Comparison of ENCODE assay signal across 8 cellular contexts in the genomic region with DNA sequence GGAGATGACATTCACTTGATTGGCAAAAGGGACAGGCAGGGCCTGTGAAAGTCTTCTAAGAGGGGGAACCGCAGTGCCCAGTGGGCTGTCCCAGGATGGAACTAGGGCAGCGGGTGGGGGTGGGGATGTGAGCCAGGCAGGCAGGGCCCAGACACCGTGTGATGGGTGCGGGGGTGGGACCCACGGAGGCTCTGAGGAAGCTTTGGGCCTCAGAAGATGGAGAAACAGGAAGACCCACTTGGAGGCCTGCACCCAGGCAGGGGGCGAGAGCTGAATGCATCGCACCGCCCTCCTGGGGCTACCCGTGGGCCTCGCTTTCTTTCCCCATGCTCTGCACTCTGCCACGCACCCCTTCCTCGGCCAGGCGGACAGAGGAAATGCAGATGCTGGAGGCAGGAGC. TPM values are rescaled to one million over a fixed set of nuclear protein-coding genes. Genes with fewer than 3 reads are reported as not detected.
DNase-seq lines count a peak whose midpoint lies in the region; ATAC-seq and TF ChIP-seq lines count a peak whose summit lies in the region.

No MANE protein-coding gene starts in this region.

- intact Hi-C loops in activated CD4-positive, alpha-beta T cell treated with anti-CD3 and anti-CD28 coated beads for 36 hours (cut with DNase I, micrococcal nuclease) = loop anchor here (1.0 to 2.0 kb wide), 5 partner anchors 33 to 229 kb away; partner anchors contain the start of genes ACAD9 (in 1 of the 2) and RPN1 (in 1 of the 2)
- intact Hi-C loops in activated CD4-positive, alpha-beta memory T cell treated with anti-CD3 and anti-CD28 coated beads for 36 hours (cut with micrococcal nuclease) = loop anchor here (1.0 to 5.0 kb wide), 4 partner anchors 44 to 228 kb away; no protein-coding TSS in a partner anchor
- intact Hi-C loops in left lung (cut with DNase I) = loop anchor here in 1 of 2 donors (10.0 kb wide), 1 partner anchor 162 kb away; no protein-coding TSS in a partner anchor

- no peaks in the 10 kb centered on the region for H3K36me3 Mint-ChIP-seq in activated CD4-positive, alpha-beta T cell treated with anti-CD3 and anti-CD28 coated beads for 36 hours (ENCODE audit: low read depth)
- no peaks in the 10 kb centered on the region for H3K36me3 Mint-ChIP-seq in activated CD4-positive, alpha-beta memory T cell treated with anti-CD3 and anti-CD28 coated beads for 36 hours

- H3K4me1 Mint-ChIP-seq in activated CD4-positive, alpha-beta T cell treated with anti-CD3 and anti-CD28 coated beads for 36 hours = peaks cover 20% of the 10 kb centered on the region
- H3K4me1 Mint-ChIP-seq in activated CD4-positive, alpha-beta memory T cell treated with anti-CD3 and anti-CD28 coated beads for 36 hours (ENCODE audit: low read depth) = peaks cover 18% of the 10 kb centered on the region

- H3K27ac ChIP-seq in left lung (peak overlapping the region in 1 of 2 donors; percentile 70), temporal lobe (ENCODE audit: low read depth, low read length) (peak overlapping the region; percentile 79)

- peak; percentile 61 for DNase-seq in activated CD4-positive, alpha-beta T cell treated with anti-CD3 and anti-CD28 coated beads for 36 hours
- DNase-seq in activated CD4-positive, alpha-beta T cell treated with anti-CD3 and anti-CD28 coated beads for 1 hour = no peak
- peak; percentile 50 for DNase-seq in activated CD4-positive, alpha-beta memory T cell treated with anti-CD3 and anti-CD28 coated beads for 36 hours
- DNase-seq in left lung (peak; percentile 64 to 78), DMS153 treated with DMSO at 0.1 percent for 48 hours (lab: John Stamatoyannopoulos, UW; ENCODE audit: unreplicated experiment) (no peak), HEK293T (ENCODE audit: extremely low spot score) (no peak)

- H3K27me3 ChIP-seq in left lung = no peaks in the 10 kb centered on the region

- no peaks in the 10 kb centered on the region for H3K27me3 Mint-ChIP-seq in activated CD4-positive, alpha-beta T cell treated with anti-CD3 and anti-CD28 coated beads for 36 hours
- no peaks in the 10 kb centered on the region for H3K27me3 Mint-ChIP-seq in activated CD4-positive, alpha-beta memory T cell treated with anti-CD3 and anti-CD28 coated beads for 36 hours

- no peaks in the 10 kb centered on the region for H3K9me3 ChIP-seq in left lung

- H3K4me3 ChIP-seq in left lung = peak overlapping the region in 1 of 2 donors; percentile 42

- no peaks in the 10 kb centered on the region for H3K9me3 Mint-ChIP-seq in activated CD4-positive, alpha-beta T cell treated with anti-CD3 and anti-CD28 coated beads for 36 hours (ENCODE audit: low read depth)
- no peaks in the 10 kb centered on the region for H3K9me3 Mint-ChIP-seq in activated CD4-positive, alpha-beta memory T cell treated with anti-CD3 and anti-CD28 coated beads for 36 hours

- CTCF ChIA-PET in activated CD4-positive, alpha-beta T cell treated with anti-CD3 and anti-CD28 coated beads for 36 hours (lab: Charles Lee) = interaction anchor here (0.6 to 3.5 kb wide), 17 partner anchors 10 to 340 kb away, joined by 3 to 23 read pairs (median 4); no protein-coding TSS in a partner anchor
- CTCF ChIA-PET in activated CD4-positive, alpha-beta memory T cell treated with anti-CD3 and anti-CD28 coated beads for 36 hours (lab: Charles Lee) = interaction anchor here (0.9 to 4.1 kb wide), 26 partner anchors 17 to 229 kb away, joined by 3 to 43 read pairs (median 4); partner anchors contain the start of genes ACAD9 and RPN1
- CTCF ChIA-PET in HEK293T (lab: Yijun Ruan, JAX) = interaction anchor here (1.1 to 2.4 kb wide), 4 partner anchors 17 to 166 kb away, joined by 3 to 7 read pairs (median 4); no protein-coding TSS in a partner anchor

- POLR2A ChIA-PET in activated CD4-positive, alpha-beta T cell treated with anti-CD3 and anti-CD28 coated beads for 36 hours (lab: Charles Lee) = no interaction called here
- POLR2A ChIA-PET in activated CD4-positive, alpha-beta memory T cell treated with anti-CD3 and anti-CD28 coated beads for 36 hours (lab: Charles Lee) = interaction anchor here (0.6 to 1.6 kb wide), 3 partner anchors 58 to 211 kb away, joined by 3 to 4 read pairs (median 4); no protein-coding TSS in a partner anchor
- POLR2A ChIA-PET in HEK293T (lab: Yijun Ruan, JAX) = no interaction called here

- TF ChIP-seq CTCF in left lung (IDR thresholded peaks at IDR 0.05) = no peak

- peak overlapping the region; percentile 95 for H3K27ac Mint-ChIP-seq in activated CD4-positive, alpha-beta T cell treated with anti-CD3 and anti-CD28 coated beads for 36 hours
- H3K27ac Mint-ChIP-seq in activated CD4-positive, alpha-beta memory T cell treated with anti-CD3 and anti-CD28 coated beads for 36 hours = peak overlapping the region; percentile 84

- peaks cover 0 to 25% of the 10 kb centered on the region in 2 donors for H3K4me1 ChIP-seq in left lung

- peak overlapping the region; percentile 62 for H3K4me3 Mint-ChIP-seq in activated CD4-positive, alpha-beta T cell treated with anti-CD3 and anti-CD28 coated beads for 36 hours
- H3K4me3 Mint-ChIP-seq in activated CD4-positive, alpha-beta memory T cell treated with anti-CD3 and anti-CD28 coated beads for 36 hours = peak overlapping the region; percentile 45

- H3K36me3 ChIP-seq in left lung = no peaks in the 10 kb centered on the region

- peak; percentile 40 for ATAC-seq in activated CD4-positive, alpha-beta T cell treated with anti-CD3 and anti-CD28 coated beads for 36 hours
- ATAC-seq in left lung (peak; percentile 25), GM18867 (IDR thresholded peaks at IDR 0.05; ENCODE audit: unreplicated experiment) (no peak)

TF ChIP-seq in HEK293T, 16 proteins besides CTCF, POLR2A, EP300 and RAD21:
- TF ChIP-seq SP1 (IDR thresholded peaks at IDR 0.05) (no peak), L3MBTL2 (conservative IDR thresholded peaks at IDR 0.05) (no peak), FOXM1 (IDR thresholded peaks at IDR 0.05; ENCODE audit: borderline replicate concordance) (no peak), PKNOX1 (IDR thresholded peaks at IDR 0.05) (no peak), ELF4 (IDR thresholded peaks at IDR 0.05) (no peak), LEF1 (IDR thresholded peaks at IDR 0.05; ENCODE audit: borderline replicate concordance) (no peak), HDGF (IDR thresholded peaks at IDR 0.05; ENCODE audit: borderline replicate concordance) (no peak), ZNF384 (IDR thresholded peaks at IDR 0.05) (no peak), FOXK2 (IDR thresholded peaks at IDR 0.05) (no peak), ARNT (IDR thresholded peaks at IDR 0.05) (no peak), FOXA1 (IDR thresholded peaks at IDR 0.05) (no peak), TARDBP (IDR thresholded peaks at IDR 0.05) (no peak), SUZ12 (IDR thresholded peaks at IDR 0.05) (no peak), NFRKB (IDR thresholded peaks at IDR 0.05) (no peak), CTBP1 (IDR thresholded peaks at IDR 0.05; ENCODE audit: borderline replicate concordance) (no peak)

RNA-seq across cellular contexts. Expression of gene ACAD9, which starts 32.9 kb away (rescaled TPM):
- total RNA-seq in activated CD4-positive, alpha-beta T cell treated with anti-CD3 and anti-CD28 coated beads for 36 hours = 10 to 100 TPM; 60.0 to 70.7 TPM
- total RNA-seq in activated CD4-positive, alpha-beta memory T cell treated with anti-CD3 and anti-CD28 coated beads for 36 hours = 10 to 100 TPM; 45.3 to 45.5 TPM
- total RNA-seq in left lung (10 to 100 TPM; 38.6 to 43.2 TPM), temporal lobe (24.3 TPM)

Comparison
In these comparisons a context has a peak if more than half of its experiments do, and no peak if none do; other contexts are left out.
1. DNase-seq: peak in activated CD4-positive, alpha-beta T cell treated with anti-CD3 and anti-CD28 coated beads for 36 hours (single experiment), activated CD4-positive, alpha-beta memory T cell treated with anti-CD3 and anti-CD28 coated beads for 36 hours (single experiment) and left lung (2 of 2); none in activated CD4-positive, alpha-beta T cell treated with anti-CD3 and anti-CD28 coated beads for 1 hour (single experiment), DMS153 treated with DMSO at 0.1 percent for 48 hours (single experiment) and HEK293T (single experiment).